In the genomic region with DNA sequence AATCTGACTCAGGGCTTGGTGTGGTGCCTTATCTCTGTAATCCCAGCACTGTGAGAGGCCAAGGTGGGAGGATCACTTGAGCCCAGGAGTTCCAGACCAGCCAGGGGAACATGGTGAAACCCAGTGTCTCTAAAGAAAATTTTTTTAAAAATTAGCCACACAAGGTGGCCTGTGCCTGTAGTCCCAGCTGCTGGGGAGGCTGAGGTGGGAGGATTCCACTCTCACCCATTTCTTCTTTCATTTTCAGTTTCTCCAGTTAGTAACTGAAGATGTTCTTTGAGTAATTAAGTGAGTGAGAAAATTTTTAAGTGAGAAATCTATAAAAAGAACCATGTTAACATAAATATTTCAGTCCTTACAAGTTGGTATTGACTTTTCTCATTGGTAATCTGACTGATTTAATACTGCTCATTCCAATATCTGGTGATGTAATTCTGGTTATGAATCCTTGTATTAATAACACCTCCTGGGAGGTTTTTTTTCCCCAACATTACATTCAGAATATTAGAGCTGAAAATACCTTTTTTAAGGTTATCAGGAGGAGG, we compare ENCODE assay signal across 8 cellular contexts. TPM values are rescaled to one million over a fixed set of nuclear protein-coding genes. Genes with fewer than 3 reads are reported as not detected.
DNase-seq lines count a peak whose midpoint lies in the region; ATAC-seq lines count a peak whose summit lies in the region.

No MANE protein-coding gene starts in this region.

- peaks cover 11% of the 10 kb centered on the region for H3K4me1 ChIP-seq in SJCRH30

- H3K9me3 ChIP-seq in SJCRH30 (replicated peaks) = no peaks in the 10 kb centered on the region

- H3K36me3 ChIP-seq in SJCRH30 = peaks cover 29% of the 10 kb centered on the region

- ATAC-seq in activated CD4-positive, CD25-positive, alpha-beta regulatory T cell treated with anti-CD3 and anti-CD28 coated beads, Interleukin-2, amount 50 U/mL, for 24 hours = peak; percentile 83 to 84
- peak; percentile 85 for ATAC-seq in HG02678 (IDR thresholded peaks at IDR 0.05; ENCODE audit: unreplicated experiment)

- no peaks in the 10 kb centered on the region for H3K27me3 ChIP-seq in SJCRH30

- no peak overlapping the region for H3K27ac ChIP-seq in SJCRH30

- no peak for DNase-seq in activated CD4-positive, CD25-positive, alpha-beta regulatory T cell treated with anti-CD3 and anti-CD28 coated beads, Interleukin-2, amount 50 U/mL, for 72 hours
- peak; percentile 8 for DNase-seq in RPMI8226
- DNase-seq in stimulated activated CD4-positive, alpha-beta T cell treated with anti-CD3 and anti-CD28 coated beads, Interleukin-4, amount 100 ng/mL, for 1 hour = peak; percentile 16
- DNase-seq in SJCRH30 = no peak
- DNase-seq in HPDE6-E6E7 (ENCODE audit: extremely low spot score) = no peak
- DNase-seq in stimulated activated naive CD4-positive, alpha-beta T cell treated with Interleukin-2 at 50 U/mL for 16 hours (lab: John Stamatoyannopoulos, UW) = no peak

- no peak overlapping the region for H3K4me3 ChIP-seq in SJCRH30

RNA-seq across cellular contexts. Expression of a gene that starts 6.1 kb away (rescaled TPM):
- 55.1 and 56.5 TPM in 2 replicates for total RNA-seq in SJCRH30 (2014; rRNA removed; shearing (Covaris generic))

RNA-seq across cellular contexts. Expression of a gene that starts 21.1 kb away (rescaled TPM):
- 16.4 and 19.7 TPM in 2 replicates for total RNA-seq in SJCRH30 (2014; rRNA removed; shearing (Covaris generic))

RNA-seq across cellular contexts. Expression of a gene that starts 28.1 kb away (rescaled TPM):
- 26.4 and 27.7 TPM in 2 replicates for total RNA-seq in SJCRH30 (2014; rRNA removed; shearing (Covaris generic))

RNA-seq across cellular contexts. Expression of a gene that starts 28.3 kb away (rescaled TPM):
- total RNA-seq in SJCRH30 (2014; rRNA removed; shearing (Covaris generic)) = 25.0 and 26.3 TPM in 2 replicates

RNA-seq across cellular contexts. Expression of a gene that starts 49.2 kb away (rescaled TPM):
- total RNA-seq in SJCRH30 (2014; rRNA removed; shearing (Covaris generic)) = 61.7 and 63.7 TPM in 2 replicates

Comparison
In these comparisons a context has a peak if more than half of its experiments do, and no peak if none do; other contexts are left out.
1. DNase-seq: peak in RPMI8226 (single experiment) and stimulated activated CD4-positive, alpha-beta T cell treated with anti-CD3 and anti-CD28 coated beads, Interleukin-4, amount 100 ng/mL, for 1 hour (single experiment); none in activated CD4-positive, CD25-positive, alpha-beta regulatory T cell treated with anti-CD3 and anti-CD28 coated beads, Interleukin-2, amount 50 U/mL, for 72 hours (single experiment), SJCRH30 (0 of 2), HPDE6-E6E7 (single experiment) and stimulated activated naive CD4-positive, alpha-beta T cell treated with Interleukin-2 at 50 U/mL for 16 hours (single experiment).